18 cellular contexts compared by ENCODE assay signal in the genomic region with DNA sequence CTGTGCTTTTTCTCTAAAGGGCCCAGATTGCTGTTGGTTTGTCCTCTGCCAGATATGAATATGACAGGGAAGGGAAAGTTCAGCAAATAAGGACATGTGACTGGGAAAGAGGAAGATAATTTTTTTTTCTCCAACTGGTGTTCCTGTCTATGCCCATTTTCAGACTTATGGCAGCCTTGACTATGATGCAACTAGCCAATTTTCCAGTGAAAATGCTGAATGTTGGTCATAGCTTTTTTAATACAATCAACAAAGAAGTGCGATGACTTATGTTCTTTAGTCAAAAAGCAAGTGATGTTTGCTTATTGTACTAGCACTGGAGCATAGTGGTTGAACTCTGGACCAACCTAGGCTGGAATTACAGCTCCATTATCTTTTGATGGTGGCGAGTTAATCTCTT.
"Had no signal": no experiment of that assay in that cellular context is flagged by ENCODE, and none has a peak within 500 bp of the region (broad histone marks: within the 10 kb centered on the region; RNA-seq: fewer than 3 reads in every experiment).

No MANE protein-coding gene starts in this region.

- H3K27ac Mint-ChIP-seq: activated CD4-positive, alpha-beta T cell treated with anti-CD3 and anti-CD28 coated beads, Interleukin-2, amount 10 ng/mL, durations not matched to agents 24 days and 14 days; activated CD8-positive, alpha-beta T cell treated with anti-CD3 and anti-CD28 coated beads for 36 hours; activated T-cell treated with anti-CD3 and anti-CD28 coated beads, Interleukin-2, amount 50 U/mL, for 72 hours; nephron progenitor cell had no signal

- H3K9me3 ChIP-seq: adrenal gland, tibial nerve had no signal

- H3K27me3 ChIP-seq: adrenal gland, cardiac muscle cell, dorsolateral prefrontal cortex, tibial nerve had no signal

- H3K27ac ChIP-seq: cardiac muscle cell, dorsolateral prefrontal cortex, tibial nerve had no signal

- H3K4me3 Mint-ChIP-seq: activated CD4-positive, alpha-beta T cell treated with anti-CD3 and anti-CD28 coated beads, Interleukin-2, amount 10 ng/mL, durations not matched to agents 24 days and 14 days; activated CD8-positive, alpha-beta T cell treated with anti-CD3 and anti-CD28 coated beads for 36 hours; activated T-cell treated with anti-CD3 and anti-CD28 coated beads, Interleukin-2, amount 50 U/mL, for 72 hours; nephron progenitor cell had no signal

- H3K27me3 Mint-ChIP-seq: activated CD4-positive, alpha-beta T cell treated with anti-CD3 and anti-CD28 coated beads, Interleukin-2, amount 10 ng/mL, durations not matched to agents 24 days and 14 days; activated CD8-positive, alpha-beta T cell treated with anti-CD3 and anti-CD28 coated beads for 36 hours had no signal

- ATAC-seq: activated CD8-positive, alpha-beta T cell treated with anti-CD3 and anti-CD28 coated beads for 36 hours; activated naive CD4-positive, alpha-beta T cell treated with anti-CD3 and anti-CD28 coated beads, Interleukin-2, amount 50 U/mL, for 72 hours; activated T-cell treated with anti-CD3 and anti-CD28 coated beads, Interleukin-2, amount 50 U/mL, for 72 hours; stimulated activated naive CD8-positive, alpha-beta T cell treated with anti-CD3 and anti-CD28 coated beads, Interleukin-15, Interleukin-2, amounts not matched to agents 100 U/mL and 50 U/mL, for 24 hours had no signal

- H3K9me3 Mint-ChIP-seq: activated CD4-positive, alpha-beta T cell treated with anti-CD3 and anti-CD28 coated beads, Interleukin-2, amount 10 ng/mL, durations not matched to agents 24 days and 14 days; activated CD8-positive, alpha-beta T cell treated with anti-CD3 and anti-CD28 coated beads for 36 hours; activated naive CD4-positive, alpha-beta T cell treated with anti-CD3 and anti-CD28 coated beads, Interleukin-2, amount 50 U/mL, for 72 hours; activated T-cell treated with anti-CD3 and anti-CD28 coated beads, Interleukin-2, amount 50 U/mL, for 72 hours; nephron progenitor cell had no signal

- H3K4me3 ChIP-seq: adrenal gland, cardiac muscle cell, dorsolateral prefrontal cortex, tibial nerve had no signal

- DNase-seq: activated CD4-positive, alpha-beta T cell treated with anti-CD3 and anti-CD28 coated beads, Interleukin-2, amount 10 ng/mL, durations not matched to agents 24 days and 14 days; activated CD8-positive, alpha-beta T cell treated with anti-CD3 and anti-CD28 coated beads for 36 hours; activated gamma-delta T cell; activated T-cell treated with anti-CD3 and anti-CD28 coated beads, Interleukin-2, amount 50 U/mL, for 72 hours; adrenal gland; dorsolateral prefrontal cortex; mammary epithelial cell; nephron progenitor cell; occipital lobe; posterior cingulate gyrus; retina; stimulated activated CD4-positive, alpha-beta T cell treated with anti-CD3 and anti-CD28 coated beads, Interleukin-2, amount 100 ng/mL, for 24 hours; stimulated activated naive CD8-positive, alpha-beta T cell treated with anti-CD3 and anti-CD28 coated beads, Interleukin-15, Interleukin-2, amounts not matched to agents 100 U/mL and 50 U/mL, for 24 hours; T-helper 1 cell; T-helper 9 cell had no signal
